Comparison of ENCODE assay signal across 18 cellular contexts in the genomic region with DNA sequence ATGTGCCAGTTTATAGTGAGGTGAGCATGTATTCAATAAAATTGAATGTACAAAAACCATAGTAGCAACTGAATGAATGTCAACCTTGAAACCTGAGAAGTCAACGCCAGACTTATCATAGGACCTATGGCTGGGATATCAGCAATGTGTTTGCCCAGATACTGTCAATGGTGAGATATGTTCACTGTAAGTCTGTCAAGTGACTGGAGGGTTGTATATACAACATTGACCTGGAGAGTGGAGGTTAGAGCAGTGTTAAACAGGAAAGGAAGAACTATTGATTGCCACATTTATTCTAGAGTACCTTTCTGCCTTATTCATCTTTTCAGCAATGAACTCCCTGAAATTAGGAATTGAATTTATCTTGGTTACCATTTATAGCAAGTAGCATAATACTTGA.
DNase-seq lines count a peak whose midpoint lies in the region; ATAC-seq and TF ChIP-seq lines count a peak whose summit lies in the region.
"Had no signal": no experiment of that assay in that cellular context is flagged by ENCODE, and none has a peak within 500 bp of the region (broad histone marks: within the 10 kb centered on the region; RNA-seq: fewer than 3 reads in every experiment).

No MANE protein-coding gene starts in this region.

- no peaks in the 10 kb centered on the region for H3K9me3 Mint-ChIP-seq in progenitor cell of endocrine pancreas (ENCODE audit: low read depth)

- peak overlapping the region; percentile 3 for H3K27ac Mint-ChIP-seq in progenitor cell of endocrine pancreas
- H3K27ac Mint-ChIP-seq: CD14-positive monocyte; CD4-positive, alpha-beta memory T cell had no signal

- DNase-seq in OCI-M1 (lab: John Stamatoyannopoulos, UW) = peak; percentile 84
- DNase-seq in inferior parietal cortex (ENCODE audit: extremely low spot score) = peak; percentile 12
- DNase-seq in progenitor cell of endocrine pancreas (ENCODE audit: low spot score, unreplicated experiment) = no peak
- DNase-seq in sciatic nerve (ENCODE audit: low spot score) = no peak
- no peak for DNase-seq in Kasumi-1 (lab: John Stamatoyannopoulos, UW)
- DNase-seq: 8988T; ACHN; AML-193; BE2C; Caco-2; CD4-positive, alpha-beta memory T cell; DMS153; DND-41; H7; HCEC 1CT had no signal

- intact Hi-C loops in sciatic nerve (cut with DNase I) = no loop called here

- no peak overlapping the region for H3K4me3 Mint-ChIP-seq in progenitor cell of endocrine pancreas (ENCODE audit: low read depth)
- H3K4me3 Mint-ChIP-seq: CD14-positive monocyte; CD4-positive, alpha-beta memory T cell had no signal

- peaks cover 34% of the 10 kb centered on the region for H3K4me1 Mint-ChIP-seq in progenitor cell of endocrine pancreas (ENCODE audit: low read depth)
- H3K4me1 Mint-ChIP-seq: CD14-positive monocyte; CD4-positive, alpha-beta memory T cell had no signal

- TF ChIP-seq CTCF in progenitor cell of endocrine pancreas (IDR thresholded peaks at IDR 0.05; ENCODE audit: unreplicated experiment) = no peak

- H3K27me3 Mint-ChIP-seq in progenitor cell of endocrine pancreas = no peaks in the 10 kb centered on the region

- ATAC-seq in GM21529 (IDR thresholded peaks at IDR 0.05; ENCODE audit: unreplicated experiment) (no peak), sciatic nerve (no peak)
- ATAC-seq: A549 had no signal

- H3K36me3 Mint-ChIP-seq in progenitor cell of endocrine pancreas (ENCODE audit: insufficient read depth) = no peaks in the 10 kb centered on the region
- H3K36me3 Mint-ChIP-seq: CD14-positive monocyte; CD4-positive, alpha-beta memory T cell had no signal

Comparison
In these comparisons a context has a peak if more than half of its experiments do, and no peak if none do; other contexts are left out.
1. DNase-seq: peak in OCI-M1 (single experiment) and inferior parietal cortex (single experiment); none in progenitor cell of endocrine pancreas (single experiment), sciatic nerve (single experiment) and Kasumi-1 (0 of 2).